In genomic region chr7:158549834-158550700, GRCh38 we compare ENCODE assay signal across 22 cellular contexts. TPM values are rescaled to one million over a fixed set of nuclear protein-coding genes. Genes with fewer than 3 reads are reported as not detected.
DNase-seq lines count a peak whose midpoint lies in the region; ATAC-seq, FAIRE-seq and TF ChIP-seq lines count a peak whose summit lies in the region.
"Had no signal": no experiment of that assay in that cellular context is flagged by ENCODE, and none has a peak within 500 bp of the region (broad histone marks: within the 10 kb centered on the region; RNA-seq: fewer than 3 reads in every experiment).

No MANE protein-coding gene starts in this region.

- H2BK12ac ChIP-seq in H9 (ENCODE audit: insufficient read length, low read depth, low read length) = no peak overlapping the region

- no peaks in the 10 kb centered on the region; a peak in 1 of 5 replicates for H3K9me3 Mint-ChIP-seq in H9

- H3K4ac ChIP-seq in H9 (ENCODE audit: low read depth, low read length) = no peak overlapping the region

- H3K4me1 Mint-ChIP-seq in H9 = peaks cover 16 to 27% of the 10 kb centered on the region in 2 experiments

- H3K4me1 ChIP-seq in H9 (ENCODE audit: insufficient read depth, low read length) = no peaks in the 10 kb centered on the region
- H3K4me1 ChIP-seq in esophagus muscularis mucosa = peaks cover 0 to 14% (median 11%) of the 10 kb centered on the region in 4 donors
- no peaks in the 10 kb centered on the region for H3K4me1 ChIP-seq in parathyroid adenoma
- peaks cover 2% of the 10 kb centered on the region for H3K4me1 ChIP-seq in ovary (ENCODE audit: insufficient read depth)
- no peaks in the 10 kb centered on the region for H3K4me1 ChIP-seq in small intestine (ENCODE audit: control insufficient read depth in 2 of 2, insufficient read depth in 1 of 2, low read depth in 1 of 2, low read length in 1 of 2)
- H3K4me1 ChIP-seq: uterus had no signal

- no peak overlapping the region for H4K91ac ChIP-seq in H9 (ENCODE audit: insufficient read length, low read depth, low read length)

- no peak overlapping the region for H2AFZ ChIP-seq in H9 (ENCODE audit: low read length)
- H2AFZ ChIP-seq in parathyroid adenoma = peak overlapping the region; percentile 17

- no peak overlapping the region for H3K4me2 ChIP-seq in H9 (ENCODE audit: insufficient read depth, insufficient read length, low read length)
- no peak overlapping the region for H3K4me2 ChIP-seq in parathyroid adenoma (ENCODE audit: low read length)
- H3K4me2 ChIP-seq: smooth muscle cell had no signal

- H3K27ac ChIP-seq in 22Rv1 (peak overlapping the region; percentile 57), H9 (ENCODE audit: insufficient read length, low read depth, low read length) (no peak overlapping the region), esophagus muscularis mucosa (replicated peaks in 1 of 4) (no peak overlapping the region), parathyroid adenoma (no peak overlapping the region), ovary (no peak overlapping the region), small intestine (ENCODE audit: low read depth in 1 of 2, low read length in 1 of 2) (no peak overlapping the region)
- H3K27ac ChIP-seq: uterus had no signal

- no peaks in the 10 kb centered on the region for H3K36me3 Mint-ChIP-seq in H9 (ENCODE audit: insufficient read depth in 1 of 3, low read depth in 3 of 3)

- H2BK5ac ChIP-seq in H9 (ENCODE audit: insufficient read length, low read length) = no peak overlapping the region

- intact Hi-C loops in esophagus muscularis mucosa (cut with DNase I) = no loop called here
- intact Hi-C loops in ovary (cut with DNase I) = no loop called here

- H3K27me3 ChIP-seq in H9 (ENCODE audit: insufficient read depth, low read length) = no peaks in the 10 kb centered on the region
- peaks cover 0 to 43% (median 0%) of the 10 kb centered on the region in 4 donors for H3K27me3 ChIP-seq in esophagus muscularis mucosa
- no peaks in the 10 kb centered on the region for H3K27me3 ChIP-seq in parathyroid adenoma (ENCODE audit: control insufficient read depth, insufficient read depth, low read length)
- H3K27me3 ChIP-seq in ovary = no peaks in the 10 kb centered on the region
- no peaks in the 10 kb centered on the region for H3K27me3 ChIP-seq in small intestine (ENCODE audit: control insufficient read depth in 2 of 2, insufficient read depth in 2 of 2, low read length in 2 of 2)
- H3K27me3 ChIP-seq: uterus had no signal

- no peak overlapping the region for H2BK20ac ChIP-seq in H9 (ENCODE audit: low read depth, low read length, poor library complexity, severe bottlenecking)

- no peak overlapping the region for H3K56ac ChIP-seq in H9 (ENCODE audit: insufficient read length, low read depth, low read length)

- H3K79me2 ChIP-seq in H9 (ENCODE audit: insufficient read depth, low read length) = no peaks in the 10 kb centered on the region
- H3K79me2 ChIP-seq in parathyroid adenoma = peaks cover 9% of the 10 kb centered on the region

- no peak for ATAC-seq in HG03039 (IDR thresholded peaks at IDR 0.05; ENCODE audit: unreplicated experiment)
- ATAC-seq: activated CD8-positive, alpha-beta T cell treated with anti-CD3 and anti-CD28 coated beads, Interleukin-2, amount 10 ng/mL, durations not matched to agents 7 days and 5 days; esophagus mucosa had no signal

- H3K4me3 Mint-ChIP-seq in H9 = no peak overlapping the region
- H3K4me3 Mint-ChIP-seq: activated CD8-positive, alpha-beta T cell treated with anti-CD3 and anti-CD28 coated beads, Interleukin-2, amount 10 ng/mL, durations not matched to agents 7 days and 5 days had no signal

- TF ChIP-seq CTCF in 22Rv1 (IDR thresholded peaks at IDR 0.05) (no peak), H9 (conservative IDR thresholded peaks at IDR 0.05) (no peak), esophagus muscularis mucosa (IDR thresholded peaks at IDR 0.05) (no peak), parathyroid adenoma (IDR thresholded peaks at IDR 0.05) (no peak), ovary (IDR thresholded peaks at IDR 0.05) (no peak)

- H3K36me3 ChIP-seq in esophagus muscularis mucosa = no peaks in the 10 kb centered on the region
- no peaks in the 10 kb centered on the region for H3K36me3 ChIP-seq in parathyroid adenoma (ENCODE audit: control insufficient read depth, insufficient read depth, low read length)
- no peaks in the 10 kb centered on the region for H3K36me3 ChIP-seq in ovary
- H3K36me3 ChIP-seq in small intestine (ENCODE audit: control insufficient read depth in 2 of 2, insufficient read depth in 2 of 2, low read length in 2 of 2) = no peaks in the 10 kb centered on the region
- H3K36me3 ChIP-seq: uterus had no signal

- no peak overlapping the region for H4K8ac ChIP-seq in H9 (replicated peaks; ENCODE audit: insufficient read length, low read depth, low read length)

- DNase-seq in H9 (no peak), esophagus muscularis mucosa (ENCODE audit: extremely low spot score) (no peak), ovary (no peak), small intestine (no peak), NCI-H2107 (lab: John Stamatoyannopoulos, UW) (no peak)
- DNase-seq: activated CD4-positive, alpha-beta T cell treated with anti-CD3 and anti-CD28 coated beads for 1 hour; activated CD8-positive, alpha-beta T cell treated with anti-CD3 and anti-CD28 coated beads, Interleukin-2, amount 10 ng/mL, durations not matched to agents 7 days and 5 days; activated effector memory CD4-positive, alpha-beta T cell treated with anti-CD3 and anti-CD28 coated beads, Interleukin-2, amount 50 U/mL, for 16 hours; Calu3; effector memory CD4-positive, alpha-beta T cell; foreskin melanocyte; KG1; NCI-H1436 treated with DMSO at 0.1 percent for 48 hours; NK-92 treated with Interleukin-12 subunit alpha and Interleukin-12 subunit beta, amount 100 ng/mL, for 24 hours had no signal

- H3K4me3 ChIP-seq in esophagus muscularis mucosa = peak overlapping the region; percentile 13 to 32 (median 23)
- H3K4me3 ChIP-seq in parathyroid adenoma (ENCODE audit: low read depth, low read length) = no peak overlapping the region
- no peak overlapping the region for H3K4me3 ChIP-seq in ovary
- no peak overlapping the region for H3K4me3 ChIP-seq in small intestine (ENCODE audit: low read depth in 1 of 2, low read length in 2 of 2)
- H3K4me3 ChIP-seq: smooth muscle cell had no signal

- H3K14ac ChIP-seq in H9 (ENCODE audit: insufficient read depth, low read length) = peak overlapping the region; percentile 61; the same call in 1 of the 2 replicates

- FAIRE-seq in small intestine (lab: Jason Lieb, UNC) = no peak
- FAIRE-seq: GM12892, islet of Langerhans had no signal

- peak overlapping the region in 1 of 3 experiments; percentile 89; a peak in 2 of 7 replicates for H3K27ac Mint-ChIP-seq in H9
- H3K27ac Mint-ChIP-seq: activated CD8-positive, alpha-beta T cell treated with anti-CD3 and anti-CD28 coated beads, Interleukin-2, amount 10 ng/mL, durations not matched to agents 7 days and 5 days had no signal

- H3K23me2 ChIP-seq in H9 (ENCODE audit: insufficient read length, low read depth, low read length, poor library complexity, severe bottlenecking) = no peaks in the 10 kb centered on the region

- H3K9ac ChIP-seq in H9 (ENCODE audit: extremely low read depth, insufficient read length, low read length) (no peak overlapping the region), parathyroid adenoma (no peak overlapping the region)

- no CpG with 5 or more reads among the region's 35 CpGs for WGBS in H9 (ENCODE audit: extremely low coverage, insufficient read length, low lambda C conversion rate)
- WGBS in esophagus muscularis mucosa = 66% methylated on average over 27 of the region's 35 CpGs
- 68 to 82% (median 71%) methylated on average over 35 of the region's 35 CpGs for WGBS in ovary, 3 donors
- 74 to 80% (median 77%) methylated on average over 35 of the region's 35 CpGs for WGBS in small intestine, 3 donors

- H3K79me1 ChIP-seq in H9 (ENCODE audit: insufficient read depth, low read depth, low read length, poor library complexity, severe bottlenecking) = no peaks in the 10 kb centered on the region

- no peak overlapping the region for H2BK15ac ChIP-seq in H9 (ENCODE audit: low read depth, low read length)

- no peak overlapping the region for H2BK120ac ChIP-seq in H9 (ENCODE audit: low read depth, low read length, poor library complexity, severe bottlenecking)

- H3T11ph ChIP-seq in H9 (ENCODE audit: low read length) = no peak overlapping the region

- no peaks in the 10 kb centered on the region for H4K20me1 ChIP-seq in H9 (ENCODE audit: control insufficient read depth, insufficient read depth, insufficient read length)

- TF ChIP-seq EP300 in esophagus muscularis mucosa (IDR thresholded peaks at IDR 0.05) (no peak), ovary (IDR thresholded peaks at IDR 0.05) (no peak)

- H3K9me3 ChIP-seq in H9 (ENCODE audit: control insufficient read depth, low read depth, low read length) = no peaks in the 10 kb centered on the region
- no peaks in the 10 kb centered on the region for H3K9me3 ChIP-seq in esophagus muscularis mucosa
- no peaks in the 10 kb centered on the region for H3K9me3 ChIP-seq in parathyroid adenoma (ENCODE audit: control insufficient read depth, low read length)
- H3K9me3 ChIP-seq in ovary = no peaks in the 10 kb centered on the region
- H3K9me3 ChIP-seq in small intestine (ENCODE audit: control insufficient read depth, low read depth) = no peaks in the 10 kb centered on the region
- H3K9me3 ChIP-seq: uterus had no signal

- H3K23ac ChIP-seq in H9 (ENCODE audit: insufficient read length, low read depth, low read length) = no peak overlapping the region

- H4K5ac ChIP-seq in H9 (ENCODE audit: insufficient read length, low read depth, low read length) = no peak overlapping the region

- peak overlapping the region; percentile 67 for H3K18ac ChIP-seq in H9 (ENCODE audit: insufficient read length, low read depth, low read length)

- TF ChIP-seq POLR2A in esophagus muscularis mucosa (IDR thresholded peaks at IDR 0.05; ENCODE audit: low read depth) = no peak
- TF ChIP-seq POLR2A in ovary (IDR thresholded peaks at IDR 0.05) = no peak

- H2AK5ac ChIP-seq in H9 (ENCODE audit: insufficient read length, low read length) = no peak overlapping the region

- H3K27me3 Mint-ChIP-seq in H9 (ENCODE audit: low read depth) = peaks cover 43% of the 10 kb centered on the region

RNA-seq across cellular contexts. Expression of gene PTPRN2, which starts 37.6 kb away (rescaled TPM):
- total RNA-seq in H9 (2021) (5.2 and 5.7 TPM in 2 replicates), esophagus muscularis mucosa (1 to 10 TPM; 2.1 to 3.1 (median 3.1) TPM), ovary (10 to 100 TPM in 1 of 7 donors, 1 to 10 TPM in 6; 3.5 to 11.1 (median 5.9) TPM)
- polyA plus RNA-seq in ovary (1 to 10 TPM; 5.7 to 6.6 TPM), small intestine (1 to 10 TPM; 1.6 to 5.9 (median 2.0) TPM)

Comparison
In these comparisons a context has a peak if more than half of its experiments do, and no peak if none do; other contexts are left out.
1. H3K4me3 ChIP-seq: peak in esophagus muscularis mucosa (4 of 4); none in parathyroid adenoma (single experiment), ovary (single experiment) and small intestine (0 of 2).